In genomic region chr5:41903892-41904799, GRCh38 we compare ENCODE assay signal across 8 cellular contexts. TPM values are rescaled to one million over a fixed set of nuclear protein-coding genes. Genes with fewer than 3 reads are reported as not detected.
DNase-seq lines count a peak whose midpoint lies in the region; ATAC-seq, FAIRE-seq and TF ChIP-seq lines count a peak whose summit lies in the region.

RIMOC1 (plus strand) TSS chr5:41904344; CDS start chr5:41904368, 24 bp downstream.

- peak within 1 kb of the TSS; percentile 91 for H3K14ac ChIP-seq in IMR-90 (replicated peaks; ENCODE audit: low read depth, low read length)

- H3K79me1 ChIP-seq in IMR-90 (ENCODE audit: low read depth in 1 of 2, low read length in 2 of 2): peaks cover 11 to 19% of the 10 kb centered on the region in 2 experiments; a peak in 2 of 4 replicates

- 0% methylated on average over 1 of the region's 55 CpGs; no CpG with 5 or more reads in 1 of the 2 experiments for WGBS in IMR-90 (ENCODE audit: extremely low coverage in 2 of 2, insufficient read length in 1 of 2), 2 experiments

- H3K27ac ChIP-seq in IMR-90 (ENCODE audit: insufficient read depth, low read length) (peak within 1 kb of the TSS; percentile 90), endothelial cell of umbilical vein (ENCODE audit: insufficient read depth, low read depth, low read length) (peak within 1 kb of the TSS; percentile 86)

- no peak within 1 kb of the TSS for H2BK15ac ChIP-seq in IMR-90 (ENCODE audit: low read depth, low read length)

- H3K9ac ChIP-seq in IMR-90 (ENCODE audit: low read depth, low read length) (peak within 1 kb of the TSS; percentile 94), endothelial cell of umbilical vein (replicated peaks; ENCODE audit: extremely low read depth, insufficient read depth, low read length) (peak within 1 kb of the TSS; percentile 98)

- BruUV-seq in IMR-90 (replicated peaks; lab: Mats Ljungman, UMichigan) (no TSS peak), endothelial cell of umbilical vein (replicated peaks; lab: Mats Ljungman, UMichigan) (TSS peak; percentile 53)

- peak within 1 kb of the TSS; percentile 60; the same call in 1 of the 2 replicates for H2AK5ac ChIP-seq in IMR-90 (ENCODE audit: low read depth, low read length)

- H2AK9ac ChIP-seq in IMR-90 (replicated peaks; ENCODE audit: low read depth, low read length, poor library complexity): peak within 1 kb of the TSS; percentile 89

- TF ChIP-seq CTCF in IMR-90 (conservative IDR thresholded peaks at IDR 0.05; ENCODE audit: low read depth, low read length) (no peak), endothelial cell of umbilical vein (IDR thresholded peaks at IDR 0.05; ENCODE audit: extremely low read depth in 1 of 2, insufficient read depth in 1 of 2, low read depth in 1 of 2, low read length in 2 of 2) (no peak)

- H4K8ac ChIP-seq in IMR-90 (ENCODE audit: low read depth in 2 of 2, low read length in 2 of 2): peak within 1 kb of the TSS; percentile 66 to 87

- peak within 1 kb of the TSS; percentile 58; the same call in 1 of the 2 replicates for H3K18ac ChIP-seq in IMR-90 (ENCODE audit: low read depth, low read length)

- no peaks in the 10 kb centered on the region for H3K9me3 ChIP-seq in IMR-90 (ENCODE audit: control insufficient read depth, insufficient read depth, low read length)
- H3K9me3 ChIP-seq in endothelial cell of umbilical vein (replicated peaks; ENCODE audit: control insufficient read depth, insufficient read depth, low read length): no peaks in the 10 kb centered on the region

- H4K91ac ChIP-seq in IMR-90 (ENCODE audit: insufficient read depth, low read depth, low read length): peak within 1 kb of the TSS; percentile 68

- CTCF ChIA-PET in IMR-90 (lab: Yijun Ruan, JAX): interaction anchor here (0.8 kb wide), 1 partner anchor 26 kb away, joined by 3 read pairs; no protein-coding TSS in a partner anchor
- CTCF ChIA-PET in endothelial cell of umbilical vein (lab: Charles Lee): interaction anchor here (0.9 to 2.4 kb wide), 9 partner anchors 17 to 986 kb away, joined by 3 to 16 read pairs (median 6); partner anchors contain the start of genes FBXO4, GHR and OXCT1

- peak within 1 kb of the TSS; percentile 86 for H3K4me2 ChIP-seq in IMR-90 (ENCODE audit: low read depth, low read length)
- H3K4me2 ChIP-seq in endothelial cell of umbilical vein (ENCODE audit: insufficient read depth, low read length): peak within 1 kb of the TSS; percentile 95

- FAIRE-seq in endothelial cell of umbilical vein (lab: Jason Lieb, UNC): peak; percentile 97

- H3K56ac ChIP-seq in IMR-90 (ENCODE audit: extremely low read depth, insufficient read depth, low read length): peak within 1 kb of the TSS; percentile 59; the same call in 1 of the 2 replicates

- peak; percentile 99 for DNase-seq in DMS 273 (lab: John Stamatoyannopoulos, UW; ENCODE audit: unreplicated experiment)
- DNase-seq in IMR-90: peak; percentile 100
- DNase-seq in OCI-M1 (lab: John Stamatoyannopoulos, UW): peak; percentile 99
- DNase-seq in activated T-cell treated with anti-CD3 and anti-CD28 coated beads for 24 hours (ENCODE audit: low read depth): peak; percentile 97
- peak; percentile 100 for DNase-seq in endothelial cell of umbilical vein (ENCODE audit: low read depth, low spot score)
- peak; percentile 100 for DNase-seq in midbrain (lab: John Stamatoyannopoulos, UW)
- peak; percentile 94 to 96 for DNase-seq in stimulated activated CD8-positive, alpha-beta memory T cell treated with anti-CD3 and anti-CD28 coated beads, Interleukin-2, amount 100 ng/mL, for 1 hour (ENCODE audit: low read depth in 2 of 2)

- H2BK20ac ChIP-seq in IMR-90 (ENCODE audit: low read depth, low read length): no peak within 1 kb of the TSS

- H3K36me3 ChIP-seq in IMR-90 (ENCODE audit: control insufficient read depth, insufficient read depth, low read length) (peaks cover 4% of the 10 kb centered on the region), endothelial cell of umbilical vein (ENCODE audit: control insufficient read depth in 2 of 2, extremely low read depth in 1 of 2, insufficient read depth in 2 of 2, low read length in 2 of 2) (peaks cover 0 to 5% of the 10 kb centered on the region in 2 experiments)

- H4K20me1 ChIP-seq in IMR-90 (ENCODE audit: insufficient read depth, low read length) (no peaks in the 10 kb centered on the region; the same call in 1 of the 2 replicates), endothelial cell of umbilical vein (replicated peaks; ENCODE audit: control insufficient read depth, extremely low read depth, insufficient read depth, low read length) (no peaks in the 10 kb centered on the region)

- peak within 1 kb of the TSS; percentile 79 for H3K4ac ChIP-seq in IMR-90 (ENCODE audit: low read depth, low read length)

- H2BK5ac ChIP-seq in IMR-90 (ENCODE audit: low read depth, low read length, poor library complexity, severe bottlenecking): peak within 1 kb of the TSS; percentile 75

- H3K23ac ChIP-seq in IMR-90 (ENCODE audit: low read depth, low read length): peak within 1 kb of the TSS; percentile 83

- dilution Hi-C loops in IMR-90 (cut with HindIII; ENCODE audit: low sequenced_read_pairs, unreplicated experiment) (no loop called here), endothelial cell of umbilical vein (cut with MboI; ENCODE audit: extremely low pct_ligation_motif_present, low sequenced_read_pairs) (no loop called here)

- H3K27me3 ChIP-seq in IMR-90 (ENCODE audit: control insufficient read depth, insufficient read depth, low read length) (no peaks in the 10 kb centered on the region), endothelial cell of umbilical vein (ENCODE audit: control insufficient read depth in 2 of 2, insufficient read depth in 2 of 2, low read length in 2 of 2) (peaks cover 0 to 2% of the 10 kb centered on the region in 2 experiments)

- TF ChIP-seq RAD21 in IMR-90 (IDR thresholded peaks at IDR 0.05; ENCODE audit: low read length): no peak

- in situ Hi-C loops in IMR-90 (cut with MboI; ENCODE audit: low sequenced_read_pairs): no loop called here

- TF ChIP-seq POLR2A in IMR-90 (IDR thresholded peaks at IDR 0.05; ENCODE audit: low read depth, low read length) (peak; percentile 97), endothelial cell of umbilical vein (IDR thresholded peaks at IDR 0.05; ENCODE audit: low read depth, low read length) (peak; percentile 82)

- H2AFZ ChIP-seq in IMR-90 (replicated peaks; ENCODE audit: low read length, poor library complexity): peak within 1 kb of the TSS; percentile 95
- peak within 1 kb of the TSS; percentile 88 for H2AFZ ChIP-seq in endothelial cell of umbilical vein (ENCODE audit: low read depth, low read length)

- H3K9me1 ChIP-seq in IMR-90 (ENCODE audit: insufficient read depth, low read length): no peaks in the 10 kb centered on the region; the same call in 1 of the 2 replicates
- H3K9me1 ChIP-seq in endothelial cell of umbilical vein (replicated peaks; ENCODE audit: control insufficient read depth, extremely low read depth, insufficient read depth, low read length): no peaks in the 10 kb centered on the region

- POLR2A ChIA-PET in IMR-90 (lab: Charles Lee; ENCODE audit: unreplicated experiment): interaction anchor here (0.5 to 0.7 kb wide), 2 partner anchors 22 to 24 kb away, joined by 3 to 4 read pairs; no protein-coding TSS in a partner anchor
- POLR2A ChIA-PET in endothelial cell of umbilical vein (lab: Charles Lee): interaction anchor here (0.5 to 1.7 kb wide), 6 partner anchors 17 to 1137 kb away, joined by 3 to 6 read pairs (median 4); partner anchors contain the start of gene FBXO4

- H2BK120ac ChIP-seq in IMR-90 (ENCODE audit: low read depth, low read length): peak within 1 kb of the TSS; percentile 7; the same call in 1 of the 2 replicates

- H3K4me3 ChIP-seq in IMR-90 (ENCODE audit: insufficient read depth, low read depth, low read length) (peak within 1 kb of the TSS; percentile 87), endothelial cell of umbilical vein (replicated peaks in 1 of 3; ENCODE audit: insufficient read depth in 1 of 3, low read depth in 1 of 3, low read length in 3 of 3) (peak within 1 kb of the TSS; percentile 68 to 96 (median 91))

- peaks cover 19% of the 10 kb centered on the region for H3K79me2 ChIP-seq in endothelial cell of umbilical vein (ENCODE audit: control insufficient read depth, insufficient read depth, low read length)

- ATAC-seq in GM21528 (IDR thresholded peaks at IDR 0.05; ENCODE audit: low FRiP score, unreplicated experiment) (peak; percentile 99), IMR-90 (ENCODE audit: low read depth) (peak; percentile 99)

- peak within 1 kb of the TSS; percentile 80 for H4K5ac ChIP-seq in IMR-90 (ENCODE audit: low read depth, low read length)

- intact Hi-C loops in IMR-90 (cut with micrococcal nuclease) (loop anchor here (1.0 to 5.0 kb wide), 3 partner anchors 21 to 1138 kb away; partner anchors contain the start of genes ANXA2R and FBXO4), endothelial cell of umbilical vein (cut with micrococcal nuclease) (loop anchor here (1.0 to 10.0 kb wide), 6 partner anchors 21 to 1411 kb away; partner anchors contain the start of genes FBXO4, HMGCS1 and OXCT1)

- H3K4me1 ChIP-seq in IMR-90 (ENCODE audit: control insufficient read depth, insufficient read depth, low read length) (no peaks in the 10 kb centered on the region; the same call in 1 of the 2 replicates), endothelial cell of umbilical vein (ENCODE audit: control insufficient read depth, extremely low read depth, insufficient read depth, low read length) (peaks cover 14% of the 10 kb centered on the region)

TF ChIP-seq in IMR-90, 13 proteins besides CTCF, POLR2A, EP300 and RAD21 (continues in another document):
- peak; percentile 81 for TF ChIP-seq CHD1 (IDR thresholded peaks at IDR 0.05; ENCODE audit: low read depth, low read length)

TF ChIP-seq in endothelial cell of umbilical vein, 7 proteins besides CTCF, POLR2A, EP300 and RAD21 (continues in another document):
- TF ChIP-seq JUN (IDR thresholded peaks at IDR 0.05; ENCODE audit: borderline replicate concordance, insufficient read depth, insufficient read length, low read depth): no peak
- peak; percentile 69 for TF ChIP-seq MAX (IDR thresholded peaks at IDR 0.05; ENCODE audit: insufficient read depth, insufficient read length)

RNA-seq across cellular contexts. Expression of gene RIMOC1, which starts in this region (rescaled TPM):
- 4.1 and 10.3 TPM in 2 replicates for total RNA-seq in IMR-90 (2012; rRNA removed)
- polyA plus RNA-seq in IMR-90 (2012; rRNA removed): 7.1 and 9.0 TPM in 2 replicates
- 1.1 and 1.5 TPM in 2 replicates for polyA plus RNA-seq in IMR-90 (2012; cell fraction: cytosol; rRNA removed)
- polyA plus RNA-seq in IMR-90 (2012; cell fraction: nucleus; rRNA removed; ENCODE audit: low replicate concordance): 0.46 and 4.1 TPM in 2 replicates
- total RNA-seq in endothelial cell of umbilical vein: 27.4 and 32.0 TPM in 2 replicates
- polyA plus RNA-seq in endothelial cell of umbilical vein: 13.1 and 15.7 TPM in 2 replicates
- 9.7 and 10.7 TPM in 2 replicates for polyA plus RNA-seq in endothelial cell of umbilical vein (2011; cell fraction: cytosol; rRNA removed)
- polyA plus RNA-seq in endothelial cell of umbilical vein (2011; cell fraction: nucleus; rRNA removed): 9.0 and 13.7 TPM in 2 replicates
- polyA plus RNA-seq in endothelial cell of umbilical vein (2012): 6.8 and 9.2 TPM in 2 replicates
- polyA minus RNA-seq in endothelial cell of umbilical vein: 23.4 and 31.2 TPM in 2 replicates
- polyA minus RNA-seq in endothelial cell of umbilical vein (2011; cell fraction: cytosol; rRNA and poly(A)+ RNA removed): 26.5 TPM
- polyA minus RNA-seq in endothelial cell of umbilical vein (2011; cell fraction: nucleus; rRNA and poly(A)+ RNA removed): 10.4 and 18.0 TPM in 2 replicates

Comparison
In these comparisons a context has a peak if more than half of its experiments do, and no peak if none do; other contexts are left out.
1. Peak in every context shown above with its lines: DNase-seq, ATAC-seq, H3K4me3 ChIP-seq and H3K27ac ChIP-seq.